ENCODE assay signal across 8 cellular contexts in the genomic region with DNA sequence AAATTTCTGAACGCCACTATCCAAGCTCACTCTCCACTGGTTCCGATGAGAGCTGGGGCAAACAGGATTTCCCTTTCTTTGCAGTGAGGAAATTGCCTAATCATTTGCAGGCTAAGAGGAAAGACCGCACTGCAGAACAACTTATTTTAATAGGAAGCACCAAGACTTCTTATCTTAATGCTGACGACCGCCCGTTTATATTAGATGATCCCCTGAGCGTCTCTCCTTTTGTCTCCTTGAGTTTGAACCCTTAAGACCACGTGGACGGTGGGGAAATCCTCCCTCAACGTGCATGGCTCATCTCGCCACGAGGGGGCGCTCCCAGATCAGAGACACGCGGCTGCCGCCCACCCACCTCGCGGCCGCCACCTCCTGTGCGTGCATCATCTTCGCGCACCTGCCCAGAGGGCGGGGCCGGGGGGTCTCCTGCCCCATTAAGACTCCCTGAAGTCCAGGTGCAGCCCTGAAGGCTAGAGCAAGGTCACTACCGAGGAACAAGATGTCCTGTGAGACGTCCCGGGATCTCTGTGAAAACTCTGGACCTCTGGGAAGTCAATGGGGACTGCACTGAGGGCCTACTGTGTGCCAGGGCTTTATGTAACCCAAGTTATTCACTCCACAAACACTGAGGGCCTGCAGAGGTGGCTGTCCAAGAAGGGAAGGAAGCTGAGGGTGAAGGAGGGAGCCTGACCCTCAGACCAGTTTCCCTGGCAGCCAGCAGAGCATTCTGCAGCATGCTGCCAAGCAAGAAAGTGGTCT. TPM values are rescaled to one million over a fixed set of nuclear protein-coding genes. Genes with fewer than 3 reads are reported as not detected.
DNase-seq lines count a peak whose midpoint lies in the region; ATAC-seq and TF ChIP-seq lines count a peak whose summit lies in the region.

No MANE protein-coding gene starts in this region.

- TF ChIP-seq CTCF in CD8-positive, alpha-beta T cell (IDR thresholded peaks at IDR 0.05), result peak; percentile 92

- peaks cover 25% of the 10 kb centered on the region for H3K27me3 Mint-ChIP-seq in CD8-positive, alpha-beta T cell (ENCODE audit: low read depth)
- peaks cover 17% of the 10 kb centered on the region for H3K27me3 Mint-ChIP-seq in activated CD4-positive, alpha-beta memory T cell treated with anti-CD3 and anti-CD28 coated beads, Interleukin-2, amount 10 ng/mL, durations not matched to agents 7 days and 5 days

- no peak overlapping the region for H3K27ac Mint-ChIP-seq in CD8-positive, alpha-beta T cell
- no peak overlapping the region for H3K27ac Mint-ChIP-seq in activated CD4-positive, alpha-beta memory T cell treated with anti-CD3 and anti-CD28 coated beads, Interleukin-2, amount 10 ng/mL, durations not matched to agents 7 days and 5 days

- peak; percentile 57 for ATAC-seq in CD8-positive, alpha-beta T cell
- peak; percentile 60 for ATAC-seq in HG02763 (IDR thresholded peaks at IDR 0.05; ENCODE audit: unreplicated experiment)

- H3K36me3 ChIP-seq in CD8-positive, alpha-beta T cell (ENCODE audit: insufficient read depth, low read length), result no peaks in the 10 kb centered on the region

- H3K27ac ChIP-seq in CD8-positive, alpha-beta T cell (ENCODE audit: low read depth, low read length), result no peak overlapping the region

- peaks cover 12% of the 10 kb centered on the region for H3K4me1 Mint-ChIP-seq in CD8-positive, alpha-beta T cell (ENCODE audit: low read depth)
- H3K4me1 Mint-ChIP-seq in activated CD4-positive, alpha-beta memory T cell treated with anti-CD3 and anti-CD28 coated beads, Interleukin-2, amount 10 ng/mL, durations not matched to agents 7 days and 5 days, result peaks cover 8% of the 10 kb centered on the region

- intact Hi-C loops in CD8-positive, alpha-beta T cell (cut with DNase I, micrococcal nuclease), result loop anchor here (1.0 to 2.0 kb wide), 3 partner anchors 127 to 487 kb away; no protein-coding TSS in a partner anchor

- H3K27me3 ChIP-seq in CD8-positive, alpha-beta T cell (ENCODE audit: insufficient read depth, low read length), result peaks cover 3% of the 10 kb centered on the region

- H3K9me3 ChIP-seq in CD8-positive, alpha-beta T cell (ENCODE audit: low read length), result no peaks in the 10 kb centered on the region

- no peaks in the 10 kb centered on the region for H3K9me3 Mint-ChIP-seq in CD8-positive, alpha-beta T cell
- no peaks in the 10 kb centered on the region for H3K9me3 Mint-ChIP-seq in activated CD4-positive, alpha-beta memory T cell treated with anti-CD3 and anti-CD28 coated beads, Interleukin-2, amount 10 ng/mL, durations not matched to agents 7 days and 5 days

- DNase-seq in CD8-positive, alpha-beta T cell, result peak; percentile 46 to 84 (median 70)
- DNase-seq in NCI-H526 (lab: John Stamatoyannopoulos, UW) (peak; percentile 63 to 95), ecto neural progenitor cell (ENCODE audit: low spot score) (peak; percentile 90), lung microvascular endothelial cell (ENCODE audit: low read depth in 2 of 2) (peak; percentile 61 to 62), NCI-H226 (no peak)
- DNase-seq in activated CD4-positive, alpha-beta memory T cell treated with anti-CD3 and anti-CD28 coated beads, Interleukin-2, amount 10 ng/mL, durations not matched to agents 7 days and 5 days, result peak; percentile 72
- peak; percentile 62 for DNase-seq in stimulated activated CD8-positive, alpha-beta memory T cell treated with anti-CD3 and anti-CD28 coated beads, Interleukin-12 subunit alpha, Interleukin-12 subunit beta, amount 100 ng/mL, for 1 hour (ENCODE audit: low read depth)

- no peak overlapping the region for H3K4me3 ChIP-seq in CD8-positive, alpha-beta T cell (ENCODE audit: low read depth, low read length)

- peak overlapping the region; percentile 56 for H3K4me3 Mint-ChIP-seq in CD8-positive, alpha-beta T cell
- peak overlapping the region; percentile 28 for H3K4me3 Mint-ChIP-seq in activated CD4-positive, alpha-beta memory T cell treated with anti-CD3 and anti-CD28 coated beads, Interleukin-2, amount 10 ng/mL, durations not matched to agents 7 days and 5 days

- CTCF ChIA-PET in CD8-positive, alpha-beta T cell (lab: Charles Lee), result interaction anchor here (0.6 to 3.2 kb wide), 26 partner anchors 8 to 285 kb away, joined by 3 to 100 read pairs (median 4); no protein-coding TSS in a partner anchor
- CTCF ChIA-PET in activated CD4-positive, alpha-beta memory T cell treated with anti-CD3 and anti-CD28 coated beads, Interleukin-2, amount 10 ng/mL, durations not matched to agents 7 days and 5 days (lab: Charles Lee), result interaction anchor here (0.7 to 1.8 kb wide), 11 partner anchors 11 to 480 kb away, joined by 3 to 25 read pairs (median 3); no protein-coding TSS in a partner anchor

- no peaks in the 10 kb centered on the region for H3K36me3 Mint-ChIP-seq in CD8-positive, alpha-beta T cell
- H3K36me3 Mint-ChIP-seq in activated CD4-positive, alpha-beta memory T cell treated with anti-CD3 and anti-CD28 coated beads, Interleukin-2, amount 10 ng/mL, durations not matched to agents 7 days and 5 days (ENCODE audit: low read depth), result no peaks in the 10 kb centered on the region

- POLR2A ChIA-PET in CD8-positive, alpha-beta T cell (lab: Charles Lee), result no interaction called here
- POLR2A ChIA-PET in activated CD4-positive, alpha-beta memory T cell treated with anti-CD3 and anti-CD28 coated beads, Interleukin-2, amount 10 ng/mL, durations not matched to agents 7 days and 5 days (lab: Charles Lee), result interaction anchor here (0.8 to 0.9 kb wide), 2 partner anchors 111 to 137 kb away, joined by 3 read pairs; no protein-coding TSS in a partner anchor

- peaks cover 9% of the 10 kb centered on the region for H3K4me1 ChIP-seq in CD8-positive, alpha-beta T cell (ENCODE audit: insufficient read depth, low read length)

RNA-seq across cellular contexts. Expression of gene PDYN, which starts 28.2 kb away (rescaled TPM):
- not detected for total RNA-seq in CD8-positive, alpha-beta T cell
- not detected for total RNA-seq in activated CD4-positive, alpha-beta memory T cell treated with anti-CD3 and anti-CD28 coated beads, Interleukin-2, amount 10 ng/mL, durations not matched to agents 7 days and 5 days
- total RNA-seq in lung microvascular endothelial cell, result not detected in 2 replicates
